ENCODE assay signal across 15 cellular contexts in genomic region chr7:81062747-81063146, GRCh38.
"Had no signal": no experiment of that assay in that cellular context is flagged by ENCODE, and none has a peak within 500 bp of the region (broad histone marks: within the 10 kb centered on the region; RNA-seq: fewer than 3 reads in every experiment).

No MANE protein-coding gene starts in this region.

- ATAC-seq: heart left ventricle; naive thymus-derived CD4-positive, alpha-beta T cell; right cardiac atrium had no signal

- H3K4me3 ChIP-seq: colonic mucosa, heart left ventricle, stomach had no signal

- FAIRE-seq: frontal cortex, islet of Langerhans, urothelium cell line had no signal

- H3K4me1 ChIP-seq: colonic mucosa had no signal

- H3K27ac ChIP-seq: colonic mucosa, heart left ventricle, neutrophil, stomach had no signal

- H3K9me3 ChIP-seq: colonic mucosa, heart left ventricle, neutrophil, stomach had no signal

- DNase-seq: colonic mucosa; effector CD4-positive, alpha-beta T cell; heart left ventricle; hypothalamus; kidney glomerular epithelial cell; naive thymus-derived CD4-positive, alpha-beta T cell; right cardiac atrium; small intestine; stimulated activated CD4-positive, alpha-beta T cell treated with anti-CD3 and anti-CD28 coated beads, Interleukin-12 subunit alpha, Interleukin-12 subunit beta, amount 100 ng/mL, for 4 hours; stimulated activated naive CD4-positive, alpha-beta T cell; stomach had no signal

- H3K27me3 ChIP-seq: colonic mucosa, heart left ventricle, neutrophil, stomach had no signal

- H3K36me3 ChIP-seq: colonic mucosa, heart left ventricle, neutrophil, stomach had no signal
